19 cellular contexts compared by ENCODE assay signal in the genomic region with DNA sequence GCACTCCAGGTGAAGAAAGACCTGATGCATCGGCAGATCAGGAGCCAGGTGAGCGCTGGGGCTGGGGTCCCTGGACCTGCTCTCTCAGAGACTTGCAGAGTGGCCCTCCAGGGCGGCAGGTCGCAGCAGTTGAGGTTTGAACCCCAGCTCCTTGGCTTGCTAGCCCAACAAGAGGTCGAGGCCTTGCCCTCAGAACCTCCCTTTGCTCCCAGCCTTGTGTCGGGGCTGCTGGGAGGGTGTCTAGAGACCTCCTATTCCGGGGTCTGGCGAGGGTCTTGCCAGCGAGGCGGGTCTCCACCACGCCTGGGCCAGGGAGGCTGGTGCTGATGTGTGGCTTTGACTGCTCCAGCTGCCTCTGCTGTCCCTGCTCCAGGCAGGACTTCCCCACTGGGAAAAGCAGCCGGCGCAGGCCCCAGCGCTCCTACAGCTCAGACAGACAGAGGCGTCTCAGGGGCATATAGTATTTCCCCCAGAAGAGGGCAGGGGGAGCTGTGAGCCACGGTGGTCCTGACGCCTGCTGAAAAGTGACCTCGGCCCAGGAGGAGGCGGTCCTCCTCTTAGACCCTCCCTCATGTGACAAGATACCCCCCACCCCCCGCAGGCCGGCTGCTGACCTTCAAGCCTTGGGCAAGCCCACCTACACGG. TPM values are rescaled to one million over a fixed set of nuclear protein-coding genes. Genes with fewer than 3 reads are reported as not detected.
A peak's percentile ranks its signal among the peaks of the same experiment; 100 is the strongest.
DNase-seq lines count a peak whose midpoint lies in the region; ATAC-seq, FAIRE-seq and TF ChIP-seq lines count a peak whose summit lies in the region.
"Had no signal": no experiment of that assay in that cellular context is flagged by ENCODE, and none has a peak within 500 bp of the region (broad histone marks: within the 10 kb centered on the region; RNA-seq: fewer than 3 reads in every experiment).

No MANE protein-coding gene starts in this region.

- no peaks in the 10 kb centered on the region for H3K4me1 Mint-ChIP-seq in activated T-cell treated with anti-CD3 and anti-CD28 coated beads, Interleukin-2, amount 50 U/mL, for 24 hours (ENCODE audit: low read depth)

- TF ChIP-seq EP300 in HepG2 (IDR thresholded peaks at IDR 0.05; ENCODE audit: low read depth in 2 of 2, low read length in 2 of 2) (no peak), HepG2 (CRISPR knock-in tag; IDR thresholded peaks at IDR 0.05; ENCODE audit: borderline replicate concordance) (no peak)

- no peak for TF ChIP-seq RAD21 in HepG2 (CRISPR knock-in tag; IDR thresholded peaks at IDR 0.05)

- no peaks in the 10 kb centered on the region for H4K20me1 ChIP-seq in HepG2 (ENCODE audit: insufficient read depth, low read length)

- no peak overlapping the region for H3K27ac Mint-ChIP-seq in activated T-cell treated with anti-CD3 and anti-CD28 coated beads, Interleukin-2, amount 50 U/mL, for 24 hours
- H3K27ac Mint-ChIP-seq: natural killer cell treated with Interleukin-12 subunit alpha and Interleukin-12 subunit beta and Interleukin-15 and Interleukin-18, amount 100 ng/mL, for 72 hours had no signal

- H3K36me3 Mint-ChIP-seq in activated T-cell treated with anti-CD3 and anti-CD28 coated beads, Interleukin-2, amount 50 U/mL, for 24 hours (ENCODE audit: low read depth) = peaks cover 84% of the 10 kb centered on the region
- H3K36me3 Mint-ChIP-seq: natural killer cell treated with Interleukin-12 subunit alpha and Interleukin-12 subunit beta and Interleukin-15 and Interleukin-18, amount 100 ng/mL, for 72 hours had no signal

- H3K4me2 ChIP-seq in HepG2 (ENCODE audit: low read depth, low read length) = no peak overlapping the region
- H3K4me2 ChIP-seq: BLaER1 treated with 17β-estradiol and CSF1 and Interleukin-3, amounts not matched to agents 10 nM and 100 nM had no signal

- H3K79me2 ChIP-seq in HepG2 (ENCODE audit: insufficient read depth, low read length) = no peaks in the 10 kb centered on the region

- peaks cover 5% of the 10 kb centered on the region for H3K4me1 ChIP-seq in A673 (ENCODE audit: insufficient read depth, low read length, poor library complexity, severe bottlenecking)
- no peaks in the 10 kb centered on the region for H3K4me1 ChIP-seq in HepG2 (ENCODE audit: insufficient read depth, low read length)

- no peak overlapping the region for H2AFZ ChIP-seq in HepG2 (ENCODE audit: low read length)

- DNase-seq in A673 (ENCODE audit: low spot score) (no peak), NCI-H2171 treated with DMSO at 0.1 percent for 48 hours (lab: John Stamatoyannopoulos, UW) (peak; percentile 79), cardiac fibroblast (ENCODE audit: low read depth in 2 of 2) (no peak), HepG2 (ENCODE audit: low spot score) (no peak), NCI-H187 (lab: John Stamatoyannopoulos, UW) (no peak), NCI-H2081 (lab: John Stamatoyannopoulos, UW) (no peak), hippocampal formation (lab: John Stamatoyannopoulos, UW) (no peak)
- no peak for DNase-seq in activated T-cell treated with anti-CD3 and anti-CD28 coated beads, Interleukin-2, amount 50 U/mL, for 24 hours
- DNase-seq: activated CD4-positive, alpha-beta T cell treated with anti-CD3 and anti-CD28 coated beads, Interleukin-2, amount 50 U/mL, for 48 hours; activated naive CD4-positive, alpha-beta T cell treated with Interleukin-2 at 50 U/mL for 16 hours; activated T-cell treated with anti-CD3 and anti-CD28 coated beads for 4 hours; aorta; MG63; NCI-H146; NCI-H446 treated with DMSO at 0.1 percent for 48 hours; SW 1271 had no signal

- H3K9me3 Mint-ChIP-seq in activated T-cell treated with anti-CD3 and anti-CD28 coated beads, Interleukin-2, amount 50 U/mL, for 24 hours = no peaks in the 10 kb centered on the region
- H3K9me3 Mint-ChIP-seq: natural killer cell treated with Interleukin-12 subunit alpha and Interleukin-12 subunit beta and Interleukin-15 and Interleukin-18, amount 100 ng/mL, for 72 hours had no signal

- no peak overlapping the region for H3K4me3 ChIP-seq in A673 (ENCODE audit: low read depth, low read length, poor library complexity, severe bottlenecking)
- no peak overlapping the region for H3K4me3 ChIP-seq in cardiac fibroblast (replicated peaks in 1 of 2; ENCODE audit: low read depth in 2 of 2, low read length in 2 of 2)
- H3K4me3 ChIP-seq in HepG2 (replicated peaks in 1 of 3; ENCODE audit: insufficient read depth in 1 of 3, low read depth in 2 of 3, low read length in 3 of 3) = no peak overlapping the region
- H3K4me3 ChIP-seq: BLaER1 treated with 17β-estradiol and CSF1 and Interleukin-3, amounts not matched to agents 10 nM and 100 nM; MG63 had no signal

- TF ChIP-seq POLR2A in HepG2 (IDR thresholded peaks at IDR 0.05; ENCODE audit: insufficient read depth in 1 of 2, low read depth in 2 of 2, low read length in 2 of 2) = no peak

- no peaks in the 10 kb centered on the region for H3K27me3 Mint-ChIP-seq in activated T-cell treated with anti-CD3 and anti-CD28 coated beads, Interleukin-2, amount 50 U/mL, for 24 hours
- H3K27me3 Mint-ChIP-seq: natural killer cell treated with Interleukin-12 subunit alpha and Interleukin-12 subunit beta and Interleukin-15 and Interleukin-18, amount 100 ng/mL, for 72 hours had no signal

- H3K27ac ChIP-seq in A673 (ENCODE audit: low read depth, low read length, poor library complexity, severe bottlenecking) (no peak overlapping the region), HepG2 (ENCODE audit: extremely low read length, insufficient read depth, low read length) (no peak overlapping the region)
- H3K27ac ChIP-seq: BLaER1 treated with 17β-estradiol and CSF1 and Interleukin-3, amounts not matched to agents 10 nM and 100 nM had no signal

- intact Hi-C loops in A673 (cut with micrococcal nuclease; ENCODE audit: unreplicated experiment) = no loop called here
- intact Hi-C loops in HepG2 (cut with micrococcal nuclease; ENCODE audit: unreplicated experiment) = no loop called here

- 0 out of 2 replicates have a peak, but pooled peaks have one; percentile 11 for TF ChIP-seq CTCF in A673 (conservative IDR thresholded peaks at IDR 0.05; ENCODE audit: low read depth, low read length)
- TF ChIP-seq CTCF in cardiac fibroblast (IDR thresholded peaks at IDR 0.05; ENCODE audit: low read depth, low read length) = peak; percentile 5
- TF ChIP-seq CTCF in HepG2 (CRISPR knock-in tag; IDR thresholded peaks at IDR 0.05) = no peak

- no peak overlapping the region for H3K9ac ChIP-seq in HepG2 (ENCODE audit: insufficient read depth, low read depth, low read length)
- H3K9ac ChIP-seq: BLaER1 treated with 17β-estradiol and CSF1 and Interleukin-3, amounts not matched to agents 10 nM and 100 nM had no signal

- POLR2A ChIA-PET in A673 (lab: Charles Lee; ENCODE audit: low non-redundant PET) = interaction anchor here (0.8 kb wide), 1 partner anchor 23 kb away, joined by 4 read pairs; no protein-coding TSS in a partner anchor
- POLR2A ChIA-PET in HepG2 (lab: Yijun Ruan, JAX) = no interaction called here

- H3K36me3 ChIP-seq in A673 (ENCODE audit: insufficient read depth, low read length, poor library complexity, severe bottlenecking) (peaks cover 7% of the 10 kb centered on the region), HepG2 (replicated peaks in 1 of 2; ENCODE audit: control insufficient read depth in 1 of 2, insufficient read depth in 2 of 2, low read length in 2 of 2) (peaks cover 14 to 40% of the 10 kb centered on the region in 2 experiments)

- peak; percentile 29; the same call in 2 of the 3 replicates for ATAC-seq in HepG2
- ATAC-seq: natural killer cell treated with Interleukin-12 subunit alpha and Interleukin-12 subunit beta and Interleukin-15 and Interleukin-18, amount 100 ng/mL, for 72 hours had no signal

- in situ Hi-C loops in HepG2 (cut with HindIII; ENCODE audit: extremely low pct_ligation_motif_present, low pct_unique_long_range_greater_than_20kb) = no loop called here

- H3K4me3 Mint-ChIP-seq in activated T-cell treated with anti-CD3 and anti-CD28 coated beads, Interleukin-2, amount 50 U/mL, for 24 hours = no peak overlapping the region
- H3K4me3 Mint-ChIP-seq: natural killer cell treated with Interleukin-12 subunit alpha and Interleukin-12 subunit beta and Interleukin-15 and Interleukin-18, amount 100 ng/mL, for 72 hours had no signal

- H3K9me3 ChIP-seq in A673 (ENCODE audit: low read depth, low read length, poor library complexity, severe bottlenecking) = no peaks in the 10 kb centered on the region
- H3K9me3 ChIP-seq in HepG2 (ENCODE audit: low read length) = no peaks in the 10 kb centered on the region
- H3K9me3 ChIP-seq: BLaER1 treated with 17β-estradiol and CSF1 and Interleukin-3, amounts not matched to agents 10 nM and 100 nM; MG63 had no signal

- BruUV-seq in A673 (replicated peaks; lab: Mats Ljungman, UMichigan) = no TSS peak
- BruUV-seq in HepG2 (replicated peaks; lab: Mats Ljungman, UMichigan) = no TSS peak

- no peaks in the 10 kb centered on the region for H3K27me3 ChIP-seq in A673 (replicated peaks; ENCODE audit: insufficient read depth, low read depth, low read length, poor library complexity)
- H3K27me3 ChIP-seq in HepG2 (ENCODE audit: control insufficient read depth in 1 of 2, insufficient read depth in 2 of 2, low read length in 2 of 2) = no peaks in the 10 kb centered on the region
- H3K27me3 ChIP-seq: BLaER1 treated with 17β-estradiol and CSF1 and Interleukin-3, amounts not matched to agents 10 nM and 100 nM; MG63 had no signal

- CTCF ChIA-PET in A673 (lab: Charles Lee) (interaction anchor here (1.1 kb wide), 1 partner anchor 14 kb away, joined by 3 read pairs; no protein-coding TSS in a partner anchor), HepG2 (lab: Yijun Ruan, JAX; ENCODE audit: low intra/inter-chr PET ratio, low total read pairs) (no interaction called here)

- no peak for FAIRE-seq in HepG2 (lab: Jason Lieb, UNC)
- FAIRE-seq: D721Med had no signal

- WGBS in HepG2 (ENCODE audit: low lambda C conversion rate) = 92% methylated on average over 13 of the region's 22 CpGs

RNA-seq across cellular contexts. Expression of gene LRSAM1, which starts 38.3 kb away (rescaled TPM):
- total RNA-seq in A673 (2021) (15.8 and 19.5 TPM in 2 replicates), HepG2 (2016; rRNA removed; fragmentation: Illumina TruSeq; extraction: Trizol) (4.6 and 8.7 TPM in 2 replicates)
- 1.5 and 1.7 TPM in 2 replicates for total RNA-seq in HepG2 (2016; cell fraction: cytosol; rRNA removed; fragmentation: Illumina TruSeq; extraction: Trizol; ENCODE audit: low read depth)
- 4.2 and 9.8 TPM in 2 replicates for total RNA-seq in HepG2 (2016; cell fraction: insoluble cytoplasmic fraction; rRNA removed; fragmentation: Illumina TruSeq; extraction: Trizol)
- total RNA-seq in HepG2 (2016; cell fraction: membrane; rRNA removed; fragmentation: Illumina TruSeq; extraction: Trizol) = 3.2 and 4.0 TPM in 2 replicates
- 9.5 and 16.9 TPM in 2 replicates for total RNA-seq in HepG2 (2016; cell fraction: nucleus; rRNA removed; fragmentation: Illumina TruSeq; extraction: Trizol)
- 10.2 and 12.2 TPM in 2 replicates for polyA plus RNA-seq in HepG2 (2011; rRNA removed)
- polyA plus RNA-seq in HepG2 (2011; cell fraction: cytosol; rRNA removed) = 4.1 and 5.2 TPM in 2 replicates
- 68.4 and 76.1 TPM in 2 replicates for polyA plus RNA-seq in HepG2 (2011; cell fraction: nucleus; rRNA removed)
- polyA plus RNA-seq in HepG2 (2012) = 10.0 and 14.6 TPM in 2 replicates
- polyA plus RNA-seq in HepG2 (2016; cell fraction: cytosol; fragmentation: Illumina TruSeq; extraction: Trizol; ENCODE audit: low read depth) = 1.2 and 1.5 TPM in 2 replicates
- 5.4 and 6.9 TPM in 2 replicates for polyA plus RNA-seq in HepG2 (2016; cell fraction: insoluble cytoplasmic fraction; fragmentation: Illumina TruSeq; extraction: Trizol; ENCODE audit: low read depth)
- polyA plus RNA-seq in HepG2 (2016; cell fraction: membrane; fragmentation: Illumina TruSeq; extraction: Trizol; ENCODE audit: low read depth) = 1.2 and 2.1 TPM in 2 replicates
- polyA plus RNA-seq in HepG2 (2016; cell fraction: nucleus; fragmentation: Illumina TruSeq; extraction: Trizol; ENCODE audit: insufficient read depth, low read depth) = 21.9 and 22.1 TPM in 2 replicates
- 7.6 and 11.4 TPM in 2 replicates for polyA minus RNA-seq in HepG2 (2011; rRNA and poly(A)+ RNA removed; ENCODE audit: low replicate concordance)
- 4.2 and 4.4 TPM in 2 replicates for polyA minus RNA-seq in HepG2 (2011; cell fraction: cytosol; rRNA and poly(A)+ RNA removed)
- 25.4 and 32.1 TPM in 2 replicates for polyA minus RNA-seq in HepG2 (2011; cell fraction: nucleus; rRNA and poly(A)+ RNA removed)

RNA-seq across cellular contexts. Expression of gene RPL12, which starts 38.4 kb away (rescaled TPM):
- total RNA-seq in A673 (2021) (1,114 and 1,120 TPM in 2 replicates), HepG2 (2016; rRNA removed; fragmentation: Illumina TruSeq; extraction: Trizol) (1,551 and 1,660 TPM in 2 replicates)
- 6,549 and 6,971 TPM in 2 replicates for total RNA-seq in HepG2 (2016; cell fraction: cytosol; rRNA removed; fragmentation: Illumina TruSeq; extraction: Trizol; ENCODE audit: low read depth)
- 1,601 and 1,648 TPM in 2 replicates for total RNA-seq in HepG2 (2016; cell fraction: insoluble cytoplasmic fraction; rRNA removed; fragmentation: Illumina TruSeq; extraction: Trizol)
- 4,907 and 5,180 TPM in 2 replicates for total RNA-seq in HepG2 (2016; cell fraction: membrane; rRNA removed; fragmentation: Illumina TruSeq; extraction: Trizol)
- 525 and 558 TPM in 2 replicates for total RNA-seq in HepG2 (2016; cell fraction: nucleus; rRNA removed; fragmentation: Illumina TruSeq; extraction: Trizol)
- polyA plus RNA-seq in HepG2 (2011; rRNA removed) = 2,097 and 2,590 TPM in 2 replicates
- polyA plus RNA-seq in HepG2 (2011; cell fraction: cytosol; rRNA removed) = 3,919 and 3,963 TPM in 2 replicates
- 619 and 713 TPM in 2 replicates for polyA plus RNA-seq in HepG2 (2011; cell fraction: nucleus; rRNA removed)
- polyA plus RNA-seq in HepG2 (2012) = 2,179 and 2,497 TPM in 2 replicates
- 11,205 and 11,665 TPM in 2 replicates for polyA plus RNA-seq in HepG2 (2016; cell fraction: cytosol; fragmentation: Illumina TruSeq; extraction: Trizol; ENCODE audit: low read depth)
- polyA plus RNA-seq in HepG2 (2016; cell fraction: insoluble cytoplasmic fraction; fragmentation: Illumina TruSeq; extraction: Trizol; ENCODE audit: low read depth) = 2,434 and 2,480 TPM in 2 replicates
- 6,884 and 7,463 TPM in 2 replicates for polyA plus RNA-seq in HepG2 (2016; cell fraction: membrane; fragmentation: Illumina TruSeq; extraction: Trizol; ENCODE audit: low read depth)
- 1,156 and 1,223 TPM in 2 replicates for polyA plus RNA-seq in HepG2 (2016; cell fraction: nucleus; fragmentation: Illumina TruSeq; extraction: Trizol; ENCODE audit: insufficient read depth, low read depth)
- 706 and 1,371 TPM in 2 replicates for polyA minus RNA-seq in HepG2 (2011; rRNA and poly(A)+ RNA removed; ENCODE audit: low replicate concordance)
- polyA minus RNA-seq in HepG2 (2011; cell fraction: cytosol; rRNA and poly(A)+ RNA removed) = 461 and 478 TPM in 2 replicates
- 198 and 299 TPM in 2 replicates for polyA minus RNA-seq in HepG2 (2011; cell fraction: nucleus; rRNA and poly(A)+ RNA removed)
